Comparison of ENCODE assay signal across 8 cellular contexts in the genomic region with DNA sequence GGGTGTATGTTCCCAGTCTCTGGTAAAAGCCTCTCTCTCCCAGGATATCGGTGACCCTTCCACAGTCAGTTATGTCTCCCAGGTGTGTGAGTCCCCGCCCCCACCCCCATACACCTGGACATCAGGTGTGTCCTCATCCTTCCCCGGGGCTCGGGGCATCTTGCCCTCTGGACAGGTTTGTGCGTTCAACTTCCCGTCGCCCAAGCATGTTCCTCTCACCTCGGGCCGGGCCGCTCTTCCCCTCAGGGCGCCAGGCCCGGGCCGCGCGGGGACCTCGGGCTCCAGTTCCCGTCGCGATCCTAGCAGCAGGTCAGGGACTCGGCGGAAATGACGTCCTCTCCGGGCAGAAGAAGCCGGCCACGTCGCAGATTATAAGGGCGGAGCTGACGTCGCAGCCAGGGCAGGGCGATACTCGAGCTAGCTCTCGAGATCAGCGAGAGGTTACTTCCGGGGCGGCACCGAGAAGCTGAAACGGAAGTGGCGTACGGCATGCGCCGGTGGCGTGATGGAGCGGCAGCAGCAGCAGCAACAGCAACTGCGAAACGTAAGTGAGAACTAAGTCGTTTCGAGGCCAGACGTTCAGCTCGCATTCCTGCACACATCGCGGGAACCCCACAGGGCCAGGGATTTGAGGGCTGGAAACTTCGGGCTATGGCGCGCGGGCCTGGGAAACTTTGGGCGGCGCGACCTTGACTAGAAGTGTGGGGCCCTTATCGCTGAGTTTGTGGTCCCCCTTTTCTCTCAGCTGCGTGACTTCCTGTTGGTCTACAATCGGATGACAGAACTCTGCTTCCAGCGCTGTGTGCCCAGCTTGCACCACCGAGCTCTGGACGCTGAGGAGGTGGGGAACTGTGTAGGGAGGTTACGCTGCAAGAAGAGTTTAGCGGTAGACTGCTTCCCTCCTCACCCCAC. TPM values are rescaled to one million over a fixed set of nuclear protein-coding genes. Genes with fewer than 3 reads are reported as not detected.
A peak's percentile ranks its signal among the peaks of the same experiment; 100 is the strongest.
DNase-seq lines count a peak whose midpoint lies in the region; ATAC-seq, FAIRE-seq and TF ChIP-seq lines count a peak whose summit lies in the region.

Gene ARFIP2 (minus strand): TSS at position 320 of the 912 bp plus-strand sequence. CDS start 910 bp downstream, outside the sequence.
Gene TIMM10B (plus strand): TSS at position 490 of the 912 bp plus-strand sequence. CDS start 16 bp downstream, at position 506.

- peak within 1 kb of the TSS; percentile 87 to 94 (median 91) for H3K27ac ChIP-seq in pancreas
- H3K27ac ChIP-seq in tibial artery: peak within 1 kb of the TSS; percentile 88 to 91

- H3K36me3 ChIP-seq in pancreas (peaks cover 0 to 22% (median 14%) of the 10 kb centered on the region in 3 donors), tibial artery (peaks cover 15 to 66% (median 38%) of the 10 kb centered on the region in 3 donors)

- H3K27me3 Mint-ChIP-seq in activated naive CD8-positive, alpha-beta T cell treated with anti-CD3 and anti-CD28 coated beads, Interleukin-2, amount 50 U/mL, for 24 hours: no peaks in the 10 kb centered on the region

- H3K4me1 Mint-ChIP-seq in activated naive CD8-positive, alpha-beta T cell treated with anti-CD3 and anti-CD28 coated beads, Interleukin-2, amount 50 U/mL, for 24 hours: peaks cover 36% of the 10 kb centered on the region

- H3K9me3 ChIP-seq in pancreas (no peaks in the 10 kb centered on the region), tibial artery (no peaks in the 10 kb centered on the region)

- H3K4me1 ChIP-seq in pancreas (peaks cover 16 to 24% (median 21%) of the 10 kb centered on the region in 3 donors), tibial artery (peaks cover 0 to 35% (median 27%) of the 10 kb centered on the region in 4 donors)

- FAIRE-seq in pancreas (lab: Jason Lieb, UNC): peak; percentile 83

- TF ChIP-seq CTCF in GM12865 (IDR thresholded peaks at IDR 0.05; ENCODE audit: insufficient read depth, low read depth, low read length, missing control alignments) (no peak), pancreas (IDR thresholded peaks at IDR 0.05) (no peak), tibial artery (IDR thresholded peaks at IDR 0.05) (no peak)

- peak within 1 kb of the TSS; percentile 97 for H3K27ac Mint-ChIP-seq in activated naive CD8-positive, alpha-beta T cell treated with anti-CD3 and anti-CD28 coated beads, Interleukin-2, amount 50 U/mL, for 24 hours

- peak within 1 kb of the TSS; percentile 76 for H3K4me3 ChIP-seq in GM12865 (ENCODE audit: low read depth, low read length)
- H3K4me3 ChIP-seq in pancreas: peak within 1 kb of the TSS; percentile 64 to 81 (median 77)
- H3K4me3 ChIP-seq in tibial artery: peak within 1 kb of the TSS; percentile 73 to 88

- H3K27me3 ChIP-seq in pancreas (no peaks in the 10 kb centered on the region), tibial artery (no peaks in the 10 kb centered on the region)

- WGBS in pancreas, 2 donors: 0 to 1% methylated on average over 63 to 66 of the region's 66 CpGs

- ATAC-seq in HG02763 (IDR thresholded peaks at IDR 0.05; ENCODE audit: unreplicated experiment): peak; percentile 99
- peak; percentile 99 for ATAC-seq in activated naive CD8-positive, alpha-beta T cell treated with anti-CD3 and anti-CD28 coated beads, Interleukin-2, amount 50 U/mL, for 24 hours
- ATAC-seq in Right ventricle myocardium superior (ENCODE audit: poor library complexity): peak; percentile 99
- peak; percentile 96 to 99 (median 98) for ATAC-seq in pancreas

- peak; percentile 98 for DNase-seq in GM12865 (ENCODE audit: low read depth)
- peak; percentile 88 for DNase-seq in NCI-H1417 treated with DMSO at 0.1 percent for 48 hours (lab: John Stamatoyannopoulos, UW)
- peak; percentile 97 for DNase-seq in SW480 (ENCODE audit: low spot score)
- peak; percentile 98 for DNase-seq in activated naive CD8-positive, alpha-beta T cell treated with anti-CD3 and anti-CD28 coated beads, Interleukin-2, amount 50 U/mL, for 24 hours
- DNase-seq in Right ventricle myocardium superior: peak; percentile 100
- peak; percentile 94 to 99 (median 98) for DNase-seq in pancreas
- DNase-seq in tibial artery: peak; percentile 98 to 99

- intact Hi-C loops in Right ventricle myocardium superior (cut with DNase I) (no loop called here), pancreas (cut with DNase I) (no loop called here), tibial artery (cut with DNase I; ENCODE audit: low total_unique reads) (loop anchor here (5.0 kb wide), 1 partner anchor 126 kb away; no protein-coding TSS in a partner anchor)

- peak within 1 kb of the TSS; percentile 92 for H3K4me3 Mint-ChIP-seq in activated naive CD8-positive, alpha-beta T cell treated with anti-CD3 and anti-CD28 coated beads, Interleukin-2, amount 50 U/mL, for 24 hours

- no peaks in the 10 kb centered on the region for H3K9me3 Mint-ChIP-seq in activated naive CD8-positive, alpha-beta T cell treated with anti-CD3 and anti-CD28 coated beads, Interleukin-2, amount 50 U/mL, for 24 hours

- peaks cover 45% of the 10 kb centered on the region for H3K36me3 Mint-ChIP-seq in activated naive CD8-positive, alpha-beta T cell treated with anti-CD3 and anti-CD28 coated beads, Interleukin-2, amount 50 U/mL, for 24 hours (ENCODE audit: low read depth)

RNA-seq across cellular contexts. Expression of gene ARFIP2, which starts in this region (rescaled TPM):
- total RNA-seq in Right ventricle myocardium superior (13.9 TPM), pancreas (10 to 100 TPM; 30.5 to 44.9 (median 35.0) TPM)
- 10 to 100 TPM; 53.7 to 92.0 TPM for polyA plus RNA-seq in pancreas

RNA-seq across cellular contexts. Expression of gene TIMM10B, which starts in this region (rescaled TPM):
- 14.1 TPM for total RNA-seq in Right ventricle myocardium superior
- 10 to 100 TPM; 11.8 to 20.9 (median 16.1) TPM for total RNA-seq in pancreas
- polyA plus RNA-seq in pancreas: 10 to 100 TPM in 1 of 2 donors, 1 to 10 TPM in 1; 8.2 to 19.4 TPM

Comparison
In these comparisons a context has a peak if more than half of its experiments do, and no peak if none do; other contexts are left out.
1. Peak in every context shown above with its lines: DNase-seq, ATAC-seq, H3K4me3 ChIP-seq and H3K27ac ChIP-seq.